ENCODE assay signal across 1 cellular context in genomic region chr9:136539427-136540412, GRCh38.
TF ChIP-seq lines count a peak whose summit lies in the region.

No MANE protein-coding gene starts in this region.

TF ChIP-seq in K562, 482 proteins besides CTCF, POLR2A, EP300 and RAD21 (continued from another document and continues in another):
- TF ChIP-seq, protein P1, sequence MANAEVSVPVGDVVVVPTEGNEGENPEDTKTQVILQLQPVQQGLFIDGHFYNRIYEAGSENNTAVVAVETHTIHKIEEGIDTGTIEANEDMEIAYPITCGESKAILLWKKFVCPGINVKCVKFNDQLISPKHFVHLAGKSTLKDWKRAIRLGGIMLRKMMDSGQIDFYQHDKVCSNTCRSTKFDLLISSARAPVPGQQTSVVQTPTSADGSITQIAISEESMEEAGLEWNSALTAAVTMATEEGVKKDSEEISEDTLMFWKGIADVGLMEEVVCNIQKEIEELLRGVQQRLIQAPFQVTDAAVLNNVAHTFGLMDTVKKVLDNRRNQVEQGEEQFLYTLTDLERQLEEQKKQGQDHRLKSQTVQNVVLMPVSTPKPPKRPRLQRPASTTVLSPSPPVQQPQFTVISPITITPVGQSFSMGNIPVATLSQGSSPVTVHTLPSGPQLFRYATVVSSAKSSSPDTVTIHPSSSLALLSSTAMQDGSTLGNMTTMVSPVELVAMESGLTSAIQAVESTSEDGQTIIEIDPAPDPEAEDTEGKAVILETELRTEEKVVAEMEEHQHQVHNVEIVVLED (CRISPR knock-in tag; IDR thresholded peaks at IDR 0.05), result no peak
- TF ChIP-seq ADNP (tag; IDR thresholded peaks at IDR 0.05) (no peak), TGIF2 (CRISPR knock-in tag; IDR thresholded peaks at IDR 0.05) (no peak), MEF2D (tag; conservative IDR thresholded peaks at IDR 0.05; ENCODE audit: low read depth) (0 out of 2 replicates have a peak, but pooled peaks have one; percentile 53), KDM4B (IDR thresholded peaks at IDR 0.05; ENCODE audit: borderline replicate concordance in 2 of 2, low read depth in 1 of 2) (0 out of 4 replicates have a peak, but pooled peaks of 1 of the 2 experiments have one; percentile 18), BHLHE40 (IDR thresholded peaks at IDR 0.05; ENCODE audit: low read length) (peak; percentile 65; the same call in 1 of the 2 replicates), STAT6 (CRISPR knock-in tag; IDR thresholded peaks at IDR 0.05) (no peak), MYNN (IDR thresholded peaks at IDR 0.05) (no peak), MYNN (CRISPR knock-in tag; IDR thresholded peaks at IDR 0.05) (no peak), PHF8 (IDR thresholded peaks at IDR 0.05; ENCODE audit: borderline replicate concordance, low read length) (peak; percentile 24; the same call in 1 of the 2 replicates), ETV5 (CRISPR knock-in tag; IDR thresholded peaks at IDR 0.05; ENCODE audit: low read depth) (no peak), CTBP1 (IDR thresholded peaks at IDR 0.05; ENCODE audit: borderline replicate concordance) (peak; percentile 67; the same call in 1 of the 2 replicates), GTF2A2 (tag; IDR thresholded peaks at IDR 0.05) (no peak), MTA2 (IDR thresholded peaks at IDR 0.05; ENCODE audit: low read depth) (no peak), HDAC8 (tag; IDR thresholded peaks at IDR 0.05) (no peak), ZBTB26 (CRISPR knock-in tag; IDR thresholded peaks at IDR 0.05) (no peak), POLR3G (IDR thresholded peaks at IDR 0.05; ENCODE audit: extremely low read depth, insufficient read length, insufficient replicate concordance) (no peak), ZNF79 (CRISPR knock-in tag; IDR thresholded peaks at IDR 0.05; ENCODE audit: low read depth) (no peak), ATF7 (IDR thresholded peaks at IDR 0.05) (peak; percentile 83), ETV6 (IDR thresholded peaks at IDR 0.05; ENCODE audit: borderline replicate concordance in 1 of 2, low read depth in 2 of 2, low read length in 1 of 2) (peak; percentile 75 to 94; a peak in 2 of 4 replicates), ETV6 (CRISPR knock-in tag; IDR thresholded peaks at IDR 0.05; ENCODE audit: borderline replicate concordance) (no peak), MEIS2 (IDR thresholded peaks at IDR 0.05; ENCODE audit: partially characterized antibody) (peak; percentile 49), NCOA6 (IDR thresholded peaks at IDR 0.05) (no peak), ZBTB11 (CRISPR knock-in tag; IDR thresholded peaks at IDR 0.05) (no peak), ZNF609 (CRISPR knock-in tag; IDR thresholded peaks at IDR 0.05; ENCODE audit: borderline replicate concordance) (no peak), BDP1 (IDR thresholded peaks at IDR 0.05; ENCODE audit: insufficient read depth, insufficient read length) (no peak), LARP7 (IDR thresholded peaks at IDR 0.05) (no peak), FOXA3 (CRISPR knock-in tag; conservative IDR thresholded peaks at IDR 0.05 in 1 of 2, IDR thresholded peaks at IDR 0.05 in 1 of 2) (peak in 1 of 2 experiments; percentile 64; a peak in 1 of 4 replicates), FOXK2 (conservative IDR thresholded peaks at IDR 0.05 in 1 of 2, IDR thresholded peaks at IDR 0.05 in 1 of 2; ENCODE audit: low read depth in 2 of 2) (0 out of 4 replicates have a peak, but pooled peaks of 1 of the 2 experiments have one; percentile 45), HNRNPL (IDR thresholded peaks at IDR 0.05; ENCODE audit: low read depth, low read length) (no peak), CREM (IDR thresholded peaks at IDR 0.05; ENCODE audit: low read depth) (peak; percentile 59)
- TF ChIP-seq, protein P2, sequence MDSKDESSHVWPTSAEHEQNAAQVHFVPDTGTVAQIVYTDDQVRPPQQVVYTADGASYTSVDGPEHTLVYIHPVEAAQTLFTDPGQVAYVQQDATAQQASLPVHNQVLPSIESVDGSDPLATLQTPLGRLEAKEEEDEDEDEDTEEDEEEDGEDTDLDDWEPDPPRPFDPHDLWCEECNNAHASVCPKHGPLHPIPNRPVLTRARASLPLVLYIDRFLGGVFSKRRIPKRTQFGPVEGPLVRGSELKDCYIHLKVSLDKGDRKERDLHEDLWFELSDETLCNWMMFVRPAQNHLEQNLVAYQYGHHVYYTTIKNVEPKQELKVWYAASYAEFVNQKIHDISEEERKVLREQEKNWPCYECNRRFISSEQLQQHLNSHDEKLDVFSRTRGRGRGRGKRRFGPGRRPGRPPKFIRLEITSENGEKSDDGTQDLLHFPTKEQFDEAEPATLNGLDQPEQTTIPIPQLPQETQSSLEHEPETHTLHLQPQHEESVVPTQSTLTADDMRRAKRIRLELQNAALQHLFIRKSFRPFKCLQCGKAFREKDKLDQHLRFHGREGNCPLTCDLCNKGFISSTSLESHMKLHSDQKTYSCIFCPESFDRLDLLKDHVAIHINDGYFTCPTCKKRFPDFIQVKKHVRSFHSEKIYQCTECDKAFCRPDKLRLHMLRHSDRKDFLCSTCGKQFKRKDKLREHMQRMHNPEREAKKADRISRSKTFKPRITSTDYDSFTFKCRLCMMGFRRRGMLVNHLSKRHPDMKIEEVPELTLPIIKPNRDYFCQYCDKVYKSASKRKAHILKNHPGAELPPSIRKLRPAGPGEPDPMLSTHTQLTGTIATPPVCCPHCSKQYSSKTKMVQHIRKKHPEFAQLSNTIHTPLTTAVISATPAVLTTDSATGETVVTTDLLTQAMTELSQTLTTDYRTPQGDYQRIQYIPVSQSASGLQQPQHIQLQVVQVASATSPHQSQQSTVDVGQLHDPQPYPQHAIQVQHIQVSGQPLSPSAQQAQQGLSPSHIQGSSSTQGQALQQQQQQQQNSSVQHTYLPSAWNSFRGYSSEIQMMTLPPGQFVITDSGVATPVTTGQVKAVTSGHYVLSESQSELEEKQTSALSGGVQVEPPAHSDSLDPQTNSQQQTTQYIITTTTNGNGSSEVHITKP (IDR thresholded peaks at IDR 0.05; ENCODE audit: partially characterized antibody), result no peak
- TF ChIP-seq, protein P3, sequence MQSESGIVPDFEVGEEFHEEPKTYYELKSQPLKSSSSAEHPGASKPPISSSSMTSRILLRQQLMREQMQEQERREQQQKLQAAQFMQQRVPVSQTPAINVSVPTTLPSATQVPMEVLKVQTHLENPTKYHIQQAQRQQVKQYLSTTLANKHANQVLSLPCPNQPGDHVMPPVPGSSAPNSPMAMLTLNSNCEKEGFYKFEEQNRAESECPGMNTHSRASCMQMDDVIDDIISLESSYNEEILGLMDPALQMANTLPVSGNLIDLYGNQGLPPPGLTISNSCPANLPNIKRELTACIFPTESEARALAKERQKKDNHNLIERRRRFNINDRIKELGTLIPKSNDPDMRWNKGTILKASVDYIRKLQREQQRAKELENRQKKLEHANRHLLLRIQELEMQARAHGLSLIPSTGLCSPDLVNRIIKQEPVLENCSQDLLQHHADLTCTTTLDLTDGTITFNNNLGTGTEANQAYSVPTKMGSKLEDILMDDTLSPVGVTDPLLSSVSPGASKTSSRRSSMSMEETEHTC (IDR thresholded peaks at IDR 0.05), result peak; percentile 84
- TF ChIP-seq, protein P4, sequence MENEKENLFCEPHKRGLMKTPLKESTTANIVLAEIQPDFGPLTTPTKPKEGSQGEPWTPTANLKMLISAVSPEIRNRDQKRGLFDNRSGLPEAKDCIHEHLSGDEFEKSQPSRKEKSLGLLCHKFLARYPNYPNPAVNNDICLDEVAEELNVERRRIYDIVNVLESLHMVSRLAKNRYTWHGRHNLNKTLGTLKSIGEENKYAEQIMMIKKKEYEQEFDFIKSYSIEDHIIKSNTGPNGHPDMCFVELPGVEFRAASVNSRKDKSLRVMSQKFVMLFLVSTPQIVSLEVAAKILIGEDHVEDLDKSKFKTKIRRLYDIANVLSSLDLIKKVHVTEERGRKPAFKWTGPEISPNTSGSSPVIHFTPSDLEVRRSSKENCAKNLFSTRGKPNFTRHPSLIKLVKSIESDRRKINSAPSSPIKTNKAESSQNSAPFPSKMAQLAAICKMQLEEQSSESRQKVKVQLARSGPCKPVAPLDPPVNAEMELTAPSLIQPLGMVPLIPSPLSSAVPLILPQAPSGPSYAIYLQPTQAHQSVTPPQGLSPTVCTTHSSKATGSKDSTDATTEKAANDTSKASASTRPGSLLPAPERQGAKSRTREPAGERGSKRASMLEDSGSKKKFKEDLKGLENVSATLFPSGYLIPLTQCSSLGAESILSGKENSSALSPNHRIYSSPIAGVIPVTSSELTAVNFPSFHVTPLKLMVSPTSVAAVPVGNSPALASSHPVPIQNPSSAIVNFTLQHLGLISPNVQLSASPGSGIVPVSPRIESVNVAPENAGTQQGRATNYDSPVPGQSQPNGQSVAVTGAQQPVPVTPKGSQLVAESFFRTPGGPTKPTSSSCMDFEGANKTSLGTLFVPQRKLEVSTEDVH (IDR thresholded peaks at IDR 0.05; ENCODE audit: low read depth, partially characterized antibody), result no peak
